ENCODE assay signal across 17 cellular contexts in genomic region chr16:72862090-72862489, GRCh38.
DNase-seq lines count a peak whose midpoint lies in the region; ATAC-seq and TF ChIP-seq lines count a peak whose summit lies in the region.
"Had no signal": no experiment of that assay in that cellular context is flagged by ENCODE, and none has a peak within 500 bp of the region (broad histone marks: within the 10 kb centered on the region; RNA-seq: fewer than 3 reads in every experiment).

No MANE protein-coding gene starts in this region.

- no peaks in the 10 kb centered on the region for H3K27me3 ChIP-seq in trophoblast cell (ENCODE audit: insufficient read depth, low read length)
- H3K27me3 ChIP-seq: BLaER1 treated with 17β-estradiol and CSF1 and Interleukin-3, amounts not matched to agents 10 nM and 100 nM had no signal

- no peak overlapping the region for H3K4me2 ChIP-seq in trophoblast cell (ENCODE audit: low read length)
- H3K4me2 ChIP-seq: A549; BLaER1 treated with 17β-estradiol and CSF1 and Interleukin-3, amounts not matched to agents 10 nM and 100 nM had no signal

- H3K18ac ChIP-seq in trophoblast cell (ENCODE audit: low read length): no peak overlapping the region

- H3K27ac ChIP-seq in HEK293 (ENCODE audit: extremely low read depth, low read depth, low read length): no peak overlapping the region
- no peak overlapping the region for H3K27ac ChIP-seq in trophoblast cell (ENCODE audit: low read depth, low read length)
- H3K27ac ChIP-seq: 22Rv1; A549; BLaER1 treated with 17β-estradiol and CSF1 and Interleukin-3, amounts not matched to agents 10 nM and 100 nM; C4-2B had no signal

- H3K36me3 ChIP-seq in HEK293 (ENCODE audit: control insufficient read depth in 2 of 2, insufficient read depth in 1 of 2, low read length in 2 of 2) (no peaks in the 10 kb centered on the region), trophoblast cell (ENCODE audit: control insufficient read depth in 1 of 2, insufficient read depth in 2 of 2, low read length in 2 of 2) (peaks cover 3 to 4% of the 10 kb centered on the region in 2 experiments)

- H3K4ac ChIP-seq in trophoblast cell (ENCODE audit: low read depth, low read length): no peak overlapping the region

- no peak overlapping the region for H3K23ac ChIP-seq in trophoblast cell (ENCODE audit: low read length)

- H3K14ac ChIP-seq in trophoblast cell (ENCODE audit: low read length): no peak overlapping the region

- H4K91ac ChIP-seq in trophoblast cell (ENCODE audit: low read depth, low read length): no peak overlapping the region

- H3K4me3 ChIP-seq in HEK293 (ENCODE audit: low read depth, low read length) (no peak overlapping the region), trophoblast cell (ENCODE audit: low read depth, low read length) (no peak overlapping the region)
- H3K4me3 ChIP-seq: A549; BLaER1 treated with 17β-estradiol and CSF1 and Interleukin-3, amounts not matched to agents 10 nM and 100 nM had no signal

- ATAC-seq in left cardiac atrium: no peak
- no peak for ATAC-seq in stimulated activated naive CD8-positive, alpha-beta T cell treated with anti-CD3 and anti-CD28 coated beads, Interleukin-15, Interleukin-2, amounts not matched to agents 100 U/mL and 50 U/mL, for 24 hours
- ATAC-seq: A549; CD8-positive, alpha-beta T cell had no signal

- POLR2A ChIA-PET in HEK293 (lab: Yijun Ruan, JAX): no interaction called here

- no peaks in the 10 kb centered on the region for H3K9me3 ChIP-seq in HEK293 (ENCODE audit: control insufficient read depth, insufficient read depth, low read depth, low read length)
- peaks cover 4% of the 10 kb centered on the region for H3K9me3 ChIP-seq in trophoblast cell (ENCODE audit: insufficient read depth, low read depth, low read length)
- H3K9me3 ChIP-seq: A549, Caco-2 had no signal

- CTCF ChIA-PET in HEK293 (lab: Yijun Ruan, JAX): no interaction called here

- H2BK12ac ChIP-seq in trophoblast cell (ENCODE audit: low read length): no peak overlapping the region

- no peak overlapping the region for H2BK5ac ChIP-seq in trophoblast cell (ENCODE audit: low read depth, low read length, poor library complexity)

- peaks cover 6% of the 10 kb centered on the region for H3K79me1 ChIP-seq in trophoblast cell (ENCODE audit: low read length)

- no peak overlapping the region for H2AK5ac ChIP-seq in trophoblast cell (ENCODE audit: low read length)

- H4K8ac ChIP-seq in trophoblast cell (ENCODE audit: low read depth, low read length): peak overlapping the region; percentile 56

- TF ChIP-seq CTCF in HEK293 (tag by site-specific recombination; IDR thresholded peaks at IDR 0.05): no peak

- no peaks in the 10 kb centered on the region for H3K79me2 ChIP-seq in trophoblast cell (ENCODE audit: control insufficient read depth, insufficient read depth, low read length, poor library complexity)

- no peak overlapping the region for H2AFZ ChIP-seq in trophoblast cell (ENCODE audit: insufficient read depth, low read length, poor library complexity)

- H4K12ac ChIP-seq in trophoblast cell (ENCODE audit: low read depth, low read length): no peak overlapping the region

- intact Hi-C loops in cardiac septum (cut with DNase I): no loop called here
- intact Hi-C loops in left cardiac atrium (cut with DNase I): no loop called here

- H3K9ac ChIP-seq in trophoblast cell (ENCODE audit: low read length): no peak overlapping the region
- H3K9ac ChIP-seq: BLaER1 treated with 17β-estradiol and CSF1 and Interleukin-3, amounts not matched to agents 10 nM and 100 nM had no signal

- H3K4me1 ChIP-seq in HEK293 (ENCODE audit: control insufficient read depth, insufficient read depth, low read length) (no peaks in the 10 kb centered on the region), trophoblast cell (ENCODE audit: control insufficient read depth in 1 of 2, insufficient read depth in 2 of 2, low read length in 2 of 2) (peaks cover 13 to 15% of the 10 kb centered on the region in 2 experiments)
- H3K4me1 ChIP-seq: A549, Caco-2 had no signal

- DNase-seq in cardiac septum (ENCODE audit: low spot score) (peak; percentile 63), left cardiac atrium (no peak), trophoblast cell (no peak), ureter (ENCODE audit: low spot score) (no peak)
- no peak for DNase-seq in stimulated activated naive CD8-positive, alpha-beta T cell treated with anti-CD3 and anti-CD28 coated beads, Interleukin-15, Interleukin-2, amounts not matched to agents 100 U/mL and 50 U/mL, for 24 hours
- DNase-seq: AML-193; Calu3; CD4-positive, alpha-beta T cell; CD8-positive, alpha-beta T cell; DMS79 treated with DMSO at 0.1 percent for 48 hours; GF-D8 had no signal

- H2BK120ac ChIP-seq in trophoblast cell (ENCODE audit: insufficient read depth, low read length, poor library complexity): no peak overlapping the region

TF ChIP-seq in HEK293, 187 proteins besides CTCF, POLR2A, EP300 and RAD21:
- TF ChIP-seq ZNF623 (tag by site-specific recombination; IDR thresholded peaks at IDR 0.05): peak; percentile 82
- no peak for TF ChIP-seq ZNF404 (tag by site-specific recombination; IDR thresholded peaks at IDR 0.05)
